8 cellular contexts compared by ENCODE assay signal in the genomic region with DNA sequence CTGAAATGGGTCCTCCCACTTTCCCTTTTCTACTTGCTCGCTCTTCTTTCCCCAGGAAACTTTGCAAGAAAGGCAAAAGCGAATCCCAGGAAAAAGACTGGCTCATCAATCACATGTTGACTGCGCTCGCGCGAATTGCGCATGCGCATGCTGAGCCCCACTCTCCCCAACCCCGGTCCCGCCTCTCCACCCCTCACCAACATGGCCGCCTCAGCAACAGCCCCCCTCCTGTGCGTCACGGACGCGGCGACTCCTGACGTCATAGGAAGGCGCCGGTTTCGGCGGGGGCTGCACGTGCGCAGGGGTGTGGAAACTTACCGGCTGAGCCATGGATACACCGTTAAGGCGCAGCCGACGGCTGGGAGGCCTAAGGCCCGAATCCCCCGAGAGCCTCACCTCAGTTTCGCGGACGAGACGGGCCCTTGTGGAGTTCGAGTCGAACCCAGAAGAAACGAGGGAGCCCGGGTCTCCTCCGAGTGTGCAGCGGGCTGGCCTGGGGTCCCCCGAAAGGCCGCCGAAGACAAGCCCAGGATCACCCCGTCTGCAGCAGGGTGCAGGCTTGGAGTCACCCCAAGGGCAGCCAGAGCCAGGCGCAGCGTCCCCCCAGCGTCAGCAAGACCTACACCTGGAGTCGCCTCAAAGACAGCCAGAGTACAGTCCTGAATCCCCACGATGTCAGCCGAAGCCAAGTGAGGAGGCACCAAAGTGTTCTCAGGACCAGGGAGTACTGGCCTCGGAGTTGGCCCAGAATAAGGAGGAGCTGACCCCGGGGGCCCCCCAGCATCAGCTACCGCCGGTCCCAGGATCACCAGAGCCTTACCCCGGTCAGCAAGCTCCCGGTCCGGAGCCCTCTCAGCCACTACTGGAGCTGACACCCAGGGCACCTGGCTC. TPM values are rescaled to one million over a fixed set of nuclear protein-coding genes. Genes with fewer than 3 reads are reported as not detected.
DNase-seq lines count a peak whose midpoint lies in the region; ATAC-seq, FAIRE-seq and TF ChIP-seq lines count a peak whose summit lies in the region.

A gene with protein sequence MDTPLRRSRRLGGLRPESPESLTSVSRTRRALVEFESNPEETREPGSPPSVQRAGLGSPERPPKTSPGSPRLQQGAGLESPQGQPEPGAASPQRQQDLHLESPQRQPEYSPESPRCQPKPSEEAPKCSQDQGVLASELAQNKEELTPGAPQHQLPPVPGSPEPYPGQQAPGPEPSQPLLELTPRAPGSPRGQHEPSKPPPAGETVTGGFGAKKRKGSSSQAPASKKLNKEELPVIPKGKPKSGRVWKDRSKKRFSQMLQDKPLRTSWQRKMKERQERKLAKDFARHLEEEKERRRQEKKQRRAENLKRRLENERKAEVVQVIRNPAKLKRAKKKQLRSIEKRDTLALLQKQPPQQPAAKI (plus strand): TSS at position 317 of the 891 bp plus-strand sequence. CDS start 12 bp downstream, at position 329.

- H3K27ac Mint-ChIP-seq in T-helper 1 cell treated with Interleukin-12 subunit alpha and Interleukin-12 subunit beta and Interleukin-4 antibody, amounts not matched to agents 30 μg/mL and 1 μg/mL, for 36 hours: peak within 1 kb of the TSS; percentile 90

- H3K27ac ChIP-seq in heart right ventricle (peak within 1 kb of the TSS; percentile 56 to 88 (median 80)), transverse colon (peak within 1 kb of the TSS; percentile 69 to 85 (median 80))

- H3K27me3 Mint-ChIP-seq in T-helper 1 cell treated with Interleukin-12 subunit alpha and Interleukin-12 subunit beta and Interleukin-4 antibody, amounts not matched to agents 30 μg/mL and 1 μg/mL, for 36 hours (ENCODE audit: low read depth): no peaks in the 10 kb centered on the region

- WGBS in heart right ventricle, 2 donors: 0 to 1% methylated on average over 57 of the region's 57 CpGs
- WGBS in transverse colon (ENCODE audit: low coverage in 1 of 2), 2 donors: 0% methylated on average over 1 to 43 of the region's 57 CpGs

- H3K36me3 Mint-ChIP-seq in T-helper 1 cell treated with Interleukin-12 subunit alpha and Interleukin-12 subunit beta and Interleukin-4 antibody, amounts not matched to agents 30 μg/mL and 1 μg/mL, for 36 hours (ENCODE audit: low read depth): peaks cover 2% of the 10 kb centered on the region

- peak; percentile 36 for TF ChIP-seq EP300 in transverse colon (IDR thresholded peaks at IDR 0.05; ENCODE audit: low read depth)

- no peaks in the 10 kb centered on the region for H3K9me3 Mint-ChIP-seq in T-helper 1 cell treated with Interleukin-12 subunit alpha and Interleukin-12 subunit beta and Interleukin-4 antibody, amounts not matched to agents 30 μg/mL and 1 μg/mL, for 36 hours

- H3K4me3 ChIP-seq in heart right ventricle: peak within 1 kb of the TSS; percentile 62 to 96 (median 84)
- H3K4me3 ChIP-seq in transverse colon: peak within 1 kb of the TSS; percentile 59 to 96 (median 63)

- DNase-seq in GM12892 (ENCODE audit: insufficient read length): peak; percentile 99
- DNase-seq in NCI-H1417 treated with DMSO at 0.1 percent for 48 hours (lab: John Stamatoyannopoulos, UW): peak; percentile 77
- peak; percentile 92 for DNase-seq in amniotic epithelial cell (ENCODE audit: low read depth)
- DNase-seq in heart right ventricle: peak; percentile 97
- peak; percentile 93 for DNase-seq in pons (ENCODE audit: low spot score)
- peak; percentile 97 for DNase-seq in transverse colon

- no peaks in the 10 kb centered on the region for H3K9me3 ChIP-seq in heart right ventricle
- H3K9me3 ChIP-seq in transverse colon: no peaks in the 10 kb centered on the region

- H3K4me1 ChIP-seq in heart right ventricle (peaks cover 23 to 51% (median 38%) of the 10 kb centered on the region in 9 donors), transverse colon (peaks cover 19 to 39% (median 32%) of the 10 kb centered on the region in 4 donors)

- TF ChIP-seq CTCF in heart right ventricle (IDR thresholded peaks at IDR 0.05) (no peak), transverse colon (IDR thresholded peaks at IDR 0.05) (no peak)

- peak within 1 kb of the TSS; percentile 80 for H3K4me3 Mint-ChIP-seq in T-helper 1 cell treated with Interleukin-12 subunit alpha and Interleukin-12 subunit beta and Interleukin-4 antibody, amounts not matched to agents 30 μg/mL and 1 μg/mL, for 36 hours

- peak; percentile 100 for FAIRE-seq in GM12892 (lab: Jason Lieb, UNC)

- H3K27me3 ChIP-seq in heart right ventricle (no peaks in the 10 kb centered on the region), transverse colon (no peaks in the 10 kb centered on the region)

- in situ Hi-C loops in transverse colon (cut with MboI; ENCODE audit: low pct_ligation_motif_present in 1 of 4, low pct_unique_long_range_greater_than_20kb in 1 of 4, low sequenced_read_pairs in 3 of 4): loop anchor here in 2 of 4 donors (25.0 kb wide), 3 partner anchors 295 to 495 kb away; a partner anchor contains a TSS

- TF ChIP-seq POLR2A in GM12892 (IDR thresholded peaks at IDR 0.05; ENCODE audit: low read depth, low read length): peak; percentile 59; the same call in 1 of the 2 replicates
- peak; percentile 54 for TF ChIP-seq POLR2A in transverse colon (IDR thresholded peaks at IDR 0.05)

- H3K4me1 Mint-ChIP-seq in T-helper 1 cell treated with Interleukin-12 subunit alpha and Interleukin-12 subunit beta and Interleukin-4 antibody, amounts not matched to agents 30 μg/mL and 1 μg/mL, for 36 hours (ENCODE audit: low read depth): peaks cover 36% of the 10 kb centered on the region

- intact Hi-C loops in heart right ventricle (cut with DNase I): loop anchor here in 3 of 10 donors (5.0 kb wide), 1 partner anchor 35 kb away; no protein-coding TSS in a partner anchor
- intact Hi-C loops in transverse colon (cut with DNase I; ENCODE audit: low total_unique reads): no loop called here

- peaks cover 0 to 12% (median 0%) of the 10 kb centered on the region in 9 donors for H3K36me3 ChIP-seq in heart right ventricle
- H3K36me3 ChIP-seq in transverse colon: no peaks in the 10 kb centered on the region

- ATAC-seq in HG02763 (IDR thresholded peaks at IDR 0.05; ENCODE audit: unreplicated experiment): peak; percentile 87
- ATAC-seq in heart right ventricle: peak; percentile 96 to 98 (median 98)

RNA-seq across cellular contexts. Expression of the gene that starts here (rescaled TPM):
- 20.8 TPM for polyA plus RNA-seq in GM12892 (2012; ENCODE audit: missing spikeins)
- total RNA-seq in heart right ventricle (10 to 100 TPM in 4 of 10 donors, 1 to 10 TPM in 6; 6.6 to 20.1 (median 9.2) TPM), transverse colon (1 to 10 TPM; 1.9 to 9.1 (median 5.5) TPM)
- 10 to 100 TPM in 1 of 2 donors, 1 to 10 TPM in 1; 7.4 to 26.5 TPM for polyA plus RNA-seq in heart right ventricle

Comparison
In these comparisons a context has a peak if more than half of its experiments do, and no peak if none do; other contexts are left out.
1. Peak in every context shown above with its lines: DNase-seq, ATAC-seq, H3K4me3 ChIP-seq and H3K27ac ChIP-seq.